Comparison of ENCODE assay signal across 14 cellular contexts in genomic region chr9:120909904-120910303, GRCh38. TPM values are rescaled to one million over a fixed set of nuclear protein-coding genes. Genes with fewer than 3 reads are reported as not detected.
A peak's percentile ranks its signal among the peaks of the same experiment; 100 is the strongest.
DNase-seq lines count a peak whose midpoint lies in the region; ATAC-seq, FAIRE-seq and TF ChIP-seq lines count a peak whose summit lies in the region.
"Had no signal": no experiment of that assay in that cellular context is flagged by ENCODE, and none has a peak within 500 bp of the region (broad histone marks: within the 10 kb centered on the region; RNA-seq: fewer than 3 reads in every experiment).

No MANE protein-coding gene starts in this region.

- DNase-seq in GM12892 (ENCODE audit: insufficient read length) (no peak), SW480 (ENCODE audit: low spot score) (peak; percentile 67), neural crest cell (ENCODE audit: low read depth, low spot score) (no peak), SHP77 treated with DMSO at 0.1 percent for 48 hours (lab: John Stamatoyannopoulos, UW) (no peak), BE2C (no peak), GDM1 (lab: John Stamatoyannopoulos, UW) (no peak)
- DNase-seq in activated T-helper 2 cell treated with anti-CD3 and anti-CD28 coated beads, Interferon-gamma antibody, Interleukin-2, Interleukin-4, amounts not matched to agents 10 μg/mL and 5 μg/mL and 100 μg/mL, durations not matched to agents 14 hours and 24 hours and 36 hours (ENCODE audit: low spot score): no peak
- DNase-seq: foreskin melanocyte, mesendoderm, NCI-H1417, uterus had no signal

- no peaks in the 10 kb centered on the region for H3K9me3 ChIP-seq in BE2C
- H3K9me3 ChIP-seq: uterus had no signal

- no peaks in the 10 kb centered on the region for H3K4me1 ChIP-seq in BE2C
- H3K4me1 ChIP-seq: uterus had no signal

- peak overlapping the region; percentile 82 for H3K27ac Mint-ChIP-seq in activated T-helper 2 cell treated with anti-CD3 and anti-CD28 coated beads, Interferon-gamma antibody, Interleukin-2, Interleukin-4, amounts not matched to agents 10 μg/mL and 5 μg/mL and 100 μg/mL, durations not matched to agents 14 hours and 24 hours and 36 hours
- peak overlapping the region; percentile 27 for H3K27ac Mint-ChIP-seq in neural crest cell (ENCODE audit: unreplicated experiment)

- H3K4me3 Mint-ChIP-seq in activated T-helper 2 cell treated with anti-CD3 and anti-CD28 coated beads, Interferon-gamma antibody, Interleukin-2, Interleukin-4, amounts not matched to agents 10 μg/mL and 5 μg/mL and 100 μg/mL, durations not matched to agents 14 hours and 24 hours and 36 hours (ENCODE audit: low read depth): no peak overlapping the region
- no peak overlapping the region for H3K4me3 Mint-ChIP-seq in neural crest cell

- no peaks in the 10 kb centered on the region for H3K27me3 Mint-ChIP-seq in activated T-helper 2 cell treated with anti-CD3 and anti-CD28 coated beads, Interferon-gamma antibody, Interleukin-2, Interleukin-4, amounts not matched to agents 10 μg/mL and 5 μg/mL and 100 μg/mL, durations not matched to agents 14 hours and 24 hours and 36 hours (ENCODE audit: low read depth)
- no peaks in the 10 kb centered on the region for H3K27me3 Mint-ChIP-seq in neural crest cell (ENCODE audit: low read depth)

- no peak for ATAC-seq in HG03159 (IDR thresholded peaks at IDR 0.05; ENCODE audit: unreplicated experiment)

- H3K4me1 Mint-ChIP-seq in activated T-helper 2 cell treated with anti-CD3 and anti-CD28 coated beads, Interferon-gamma antibody, Interleukin-2, Interleukin-4, amounts not matched to agents 10 μg/mL and 5 μg/mL and 100 μg/mL, durations not matched to agents 14 hours and 24 hours and 36 hours (ENCODE audit: low read depth): peaks cover 83% of the 10 kb centered on the region
- peaks cover 5% of the 10 kb centered on the region for H3K4me1 Mint-ChIP-seq in neural crest cell

- H3K36me3 ChIP-seq in BE2C: no peaks in the 10 kb centered on the region
- H3K36me3 ChIP-seq: uterus had no signal

- no peak for FAIRE-seq in GM12892 (lab: Jason Lieb, UNC)
- FAIRE-seq: GM19239 had no signal

- TF ChIP-seq CTCF in neural crest cell (conservative IDR thresholded peaks at IDR 0.05) (no peak), BE2C (IDR thresholded peaks at IDR 0.05; ENCODE audit: low read depth, low read length) (no peak)

- H3K36me3 Mint-ChIP-seq in activated T-helper 2 cell treated with anti-CD3 and anti-CD28 coated beads, Interferon-gamma antibody, Interleukin-2, Interleukin-4, amounts not matched to agents 10 μg/mL and 5 μg/mL and 100 μg/mL, durations not matched to agents 14 hours and 24 hours and 36 hours (ENCODE audit: low read depth): peaks cover 95% of the 10 kb centered on the region
- no peaks in the 10 kb centered on the region for H3K36me3 Mint-ChIP-seq in neural crest cell (ENCODE audit: low read depth)

- H3K9me3 Mint-ChIP-seq in activated T-helper 2 cell treated with anti-CD3 and anti-CD28 coated beads, Interferon-gamma antibody, Interleukin-2, Interleukin-4, amounts not matched to agents 10 μg/mL and 5 μg/mL and 100 μg/mL, durations not matched to agents 14 hours and 24 hours and 36 hours: no peaks in the 10 kb centered on the region
- H3K9me3 Mint-ChIP-seq in neural crest cell: no peaks in the 10 kb centered on the region

- H3K4me3 ChIP-seq in BE2C (ENCODE audit: low read depth, low read length): no peak overlapping the region
- H3K4me3 ChIP-seq: SK-N-MC, uterus had no signal

- no peaks in the 10 kb centered on the region for H3K27me3 ChIP-seq in BE2C
- H3K27me3 ChIP-seq: uterus had no signal

- intact Hi-C loops in activated T-helper 2 cell treated with anti-CD3 and anti-CD28 coated beads, Interferon-gamma antibody, Interleukin-2, Interleukin-4, amounts not matched to agents 10 μg/mL and 5 μg/mL and 100 μg/mL, durations not matched to agents 14 hours and 24 hours and 36 hours (cut with micrococcal nuclease): loop anchor here (1.0 to 2.0 kb wide), 2 partner anchors 10 to 17 kb away; partner anchors contain the start of gene TRAF1

- peak; percentile 42; the same call in 1 of the 2 replicates for TF ChIP-seq POLR2A in GM12892 (IDR thresholded peaks at IDR 0.05; ENCODE audit: low read depth, low read length)

RNA-seq across cellular contexts. Expression of gene TRAF1, which starts 16.7 kb away (rescaled TPM):
- 116 TPM for polyA plus RNA-seq in GM12892 (2012; ENCODE audit: missing spikeins)
- total RNA-seq in activated T-helper 2 cell treated with anti-CD3 and anti-CD28 coated beads, Interferon-gamma antibody, Interleukin-2, Interleukin-4, amounts not matched to agents 10 μg/mL and 5 μg/mL and 100 μg/mL, durations not matched to agents 14 hours and 24 hours and 36 hours: 164 TPM in 2 replicates
- 3.5 and 3.8 TPM in 2 replicates for total RNA-seq in neural crest cell
- 2.3 TPM for polyA plus RNA-seq in BE2C (2012; ENCODE audit: insufficient read depth, insufficient read length, low read depth)

RNA-seq across cellular contexts. Expression of gene PHF19, which starts 32.9 kb away (rescaled TPM):
- polyA plus RNA-seq in GM12892 (2012; ENCODE audit: missing spikeins): 70.4 TPM
- 167 and 170 TPM in 2 replicates for total RNA-seq in activated T-helper 2 cell treated with anti-CD3 and anti-CD28 coated beads, Interferon-gamma antibody, Interleukin-2, Interleukin-4, amounts not matched to agents 10 μg/mL and 5 μg/mL and 100 μg/mL, durations not matched to agents 14 hours and 24 hours and 36 hours
- total RNA-seq in neural crest cell: 100.0 and 110 TPM in 2 replicates
- 49.6 TPM for polyA plus RNA-seq in BE2C (2012; ENCODE audit: insufficient read depth, insufficient read length, low read depth)

Comparison
In these comparisons a context has a peak if more than half of its experiments do, and no peak if none do; other contexts are left out.
1. RNA of gene TRAF1, which starts 16.7 kb away (total RNA-seq): 164 TPM in activated T-helper 2 cell treated with anti-CD3 and anti-CD28 coated beads, Interferon-gamma antibody, Interleukin-2, Interleukin-4, amounts not matched to agents 10 μg/mL and 5 μg/mL and 100 μg/mL, durations not matched to agents 14 hours and 24 hours and 36 hours; 3.5 to 3.8 TPM in neural crest cell; every median in the first group is over 10 times any median in the second.